10 cellular contexts compared by ENCODE assay signal in genomic region chr4:123478859-123479345, GRCh38.
A peak's percentile ranks its signal among the peaks of the same experiment; 100 is the strongest.
DNase-seq lines count a peak whose midpoint lies in the region; ATAC-seq and TF ChIP-seq lines count a peak whose summit lies in the region.
"Had no signal": no experiment of that assay in that cellular context is flagged by ENCODE, and none has a peak within 500 bp of the region (broad histone marks: within the 10 kb centered on the region; RNA-seq: fewer than 3 reads in every experiment).

No MANE protein-coding gene starts in this region.

- POLR2A ChIA-PET in activated CD4-positive, alpha-beta T cell treated with anti-CD3 and anti-CD28 coated beads, Interleukin-2, amount 10 ng/mL, durations not matched to agents 7 days and 5 days (lab: Charles Lee), result no interaction called here

- H3K4ac ChIP-seq in H9 (ENCODE audit: low read depth, low read length), result no peak overlapping the region

- H4K91ac ChIP-seq in H9 (ENCODE audit: insufficient read length, low read depth, low read length), result no peak overlapping the region

- H3T11ph ChIP-seq in H9 (ENCODE audit: low read length), result no peak overlapping the region

- H3K27me3 ChIP-seq in transverse colon, result no peaks in the 10 kb centered on the region
- H3K27me3 ChIP-seq in H9 (ENCODE audit: insufficient read depth, low read length), result no peaks in the 10 kb centered on the region
- H3K27me3 ChIP-seq in ascending aorta, result no peaks in the 10 kb centered on the region
- H3K27me3 ChIP-seq: spleen had no signal

- in situ Hi-C loops in transverse colon (cut with MboI; ENCODE audit: low pct_ligation_motif_present in 1 of 4, low pct_unique_long_range_greater_than_20kb in 1 of 4, low sequenced_read_pairs in 3 of 4), result no loop called here

- no peaks in the 10 kb centered on the region for H3K79me2 ChIP-seq in H9 (ENCODE audit: insufficient read depth, low read length)

- H3K4me3 ChIP-seq in transverse colon, result no peak overlapping the region
- H3K4me3 ChIP-seq in ascending aorta, result no peak overlapping the region
- H3K4me3 ChIP-seq: spleen had no signal

- TF ChIP-seq EP300 in transverse colon (IDR thresholded peaks at IDR 0.05; ENCODE audit: low read depth), result no peak

- H3K36me3 Mint-ChIP-seq in activated CD4-positive, alpha-beta T cell treated with anti-CD3 and anti-CD28 coated beads, Interleukin-2, amount 10 ng/mL, durations not matched to agents 7 days and 5 days (ENCODE audit: low read depth), result no peaks in the 10 kb centered on the region
- H3K36me3 Mint-ChIP-seq in activated naive CD8-positive, alpha-beta T cell treated with anti-CD3 and anti-CD28 coated beads, Interleukin-2, amount 50 U/mL, for 24 hours (ENCODE audit: low read depth), result no peaks in the 10 kb centered on the region
- H3K36me3 Mint-ChIP-seq in H9 (ENCODE audit: insufficient read depth in 1 of 3, low read depth in 3 of 3), result no peaks in the 10 kb centered on the region
- H3K36me3 Mint-ChIP-seq: CD4-positive, alpha-beta memory T cell had no signal

- H2AK5ac ChIP-seq in H9 (ENCODE audit: insufficient read length, low read length), result no peak overlapping the region

- intact Hi-C loops in transverse colon (cut with DNase I; ENCODE audit: low total_unique reads), result no loop called here
- intact Hi-C loops in ascending aorta (cut with DNase I), result no loop called here

- TF ChIP-seq POLR2A in transverse colon (IDR thresholded peaks at IDR 0.05), result no peak

- no peaks in the 10 kb centered on the region for H3K9me3 Mint-ChIP-seq in activated CD4-positive, alpha-beta T cell treated with anti-CD3 and anti-CD28 coated beads, Interleukin-2, amount 10 ng/mL, durations not matched to agents 7 days and 5 days
- peaks cover 10% of the 10 kb centered on the region for H3K9me3 Mint-ChIP-seq in activated naive CD8-positive, alpha-beta T cell treated with anti-CD3 and anti-CD28 coated beads, Interleukin-2, amount 50 U/mL, for 24 hours
- H3K9me3 Mint-ChIP-seq in H9, result no peaks in the 10 kb centered on the region

- H4K5ac ChIP-seq in H9 (ENCODE audit: insufficient read length, low read depth, low read length), result no peak overlapping the region

- no peaks in the 10 kb centered on the region for H3K79me1 ChIP-seq in H9 (ENCODE audit: insufficient read depth, low read depth, low read length, poor library complexity, severe bottlenecking)

- no peaks in the 10 kb centered on the region for H3K36me3 ChIP-seq in transverse colon
- no peaks in the 10 kb centered on the region for H3K36me3 ChIP-seq in ascending aorta
- H3K36me3 ChIP-seq: spleen had no signal

- TF ChIP-seq CTCF in transverse colon (IDR thresholded peaks at IDR 0.05), result no peak
- TF ChIP-seq CTCF in H9 (conservative IDR thresholded peaks at IDR 0.05), result no peak
- no peak for TF ChIP-seq CTCF in ascending aorta (IDR thresholded peaks at IDR 0.05)

- no peak for ATAC-seq in activated naive CD8-positive, alpha-beta T cell treated with anti-CD3 and anti-CD28 coated beads, Interleukin-2, amount 50 U/mL, for 24 hours
- no peak for ATAC-seq in GM18520 (IDR thresholded peaks at IDR 0.05; ENCODE audit: unreplicated experiment)

- H3K4me1 Mint-ChIP-seq in activated CD4-positive, alpha-beta T cell treated with anti-CD3 and anti-CD28 coated beads, Interleukin-2, amount 10 ng/mL, durations not matched to agents 7 days and 5 days, result peaks cover 32% of the 10 kb centered on the region
- H3K4me1 Mint-ChIP-seq in activated naive CD8-positive, alpha-beta T cell treated with anti-CD3 and anti-CD28 coated beads, Interleukin-2, amount 50 U/mL, for 24 hours, result peaks cover 67% of the 10 kb centered on the region
- H3K4me1 Mint-ChIP-seq in H9, result peaks cover 13 to 17% of the 10 kb centered on the region in 2 experiments

- H3K14ac ChIP-seq in H9 (ENCODE audit: insufficient read depth, low read length), result no peak overlapping the region

- H3K9me3 ChIP-seq in transverse colon (no peaks in the 10 kb centered on the region), H9 (ENCODE audit: control insufficient read depth, low read depth, low read length) (no peaks in the 10 kb centered on the region), ascending aorta (no peaks in the 10 kb centered on the region)
- H3K9me3 ChIP-seq: spleen had no signal

- no peak overlapping the region for H3K56ac ChIP-seq in H9 (ENCODE audit: insufficient read length, low read depth, low read length)

- no peak overlapping the region for H3K9ac ChIP-seq in H9 (ENCODE audit: extremely low read depth, insufficient read length, low read length)

- H3K23me2 ChIP-seq in H9 (ENCODE audit: insufficient read length, low read depth, low read length, poor library complexity, severe bottlenecking), result no peaks in the 10 kb centered on the region

- H3K4me1 ChIP-seq in transverse colon (peaks cover 0 to 8% (median 4%) of the 10 kb centered on the region in 4 donors), H9 (ENCODE audit: insufficient read depth, low read length) (peaks cover 3% of the 10 kb centered on the region; the same call in 1 of the 2 replicates), ascending aorta (no peaks in the 10 kb centered on the region)

- H2BK20ac ChIP-seq in H9 (ENCODE audit: low read depth, low read length, poor library complexity, severe bottlenecking), result no peak overlapping the region

- CTCF ChIA-PET in activated CD4-positive, alpha-beta T cell treated with anti-CD3 and anti-CD28 coated beads, Interleukin-2, amount 10 ng/mL, durations not matched to agents 7 days and 5 days (lab: Charles Lee), result interaction anchor here (0.6 to 1.0 kb wide), 3 partner anchors 9 to 351 kb away, joined by 3 read pairs; no protein-coding TSS in a partner anchor

- no peak for DNase-seq in activated CD4-positive, alpha-beta T cell treated with anti-CD3 and anti-CD28 coated beads, Interleukin-2, amount 10 ng/mL, durations not matched to agents 7 days and 5 days
- no peak for DNase-seq in activated CD4-positive, alpha-beta T cell treated with anti-CD3 and anti-CD28 coated beads for 48 hours
- DNase-seq in activated naive CD8-positive, alpha-beta T cell treated with anti-CD3 and anti-CD28 coated beads, Interleukin-2, amount 50 U/mL, for 24 hours, result peak; percentile 34
- DNase-seq in left kidney (ENCODE audit: low read depth, low spot score) (peak; percentile 86), transverse colon (peak; percentile 19), H9 (no peak), ascending aorta (ENCODE audit: low spot score in 2 of 2) (no peak)
- DNase-seq: CD4-positive, alpha-beta memory T cell; spleen had no signal

- no peak overlapping the region for H3K18ac ChIP-seq in H9 (ENCODE audit: insufficient read length, low read depth, low read length)

- H3K27ac Mint-ChIP-seq in activated CD4-positive, alpha-beta T cell treated with anti-CD3 and anti-CD28 coated beads, Interleukin-2, amount 10 ng/mL, durations not matched to agents 7 days and 5 days, result peak overlapping the region; percentile 7
- H3K27ac Mint-ChIP-seq in activated naive CD8-positive, alpha-beta T cell treated with anti-CD3 and anti-CD28 coated beads, Interleukin-2, amount 50 U/mL, for 24 hours, result peak overlapping the region; percentile 92
- no peak overlapping the region; a peak in 2 of 7 replicates for H3K27ac Mint-ChIP-seq in H9

- H3K27ac ChIP-seq in transverse colon (no peak overlapping the region), H9 (ENCODE audit: insufficient read length, low read depth, low read length) (no peak overlapping the region), ascending aorta (no peak overlapping the region)
- H3K27ac ChIP-seq: spleen had no signal

- no peak overlapping the region for H3K23ac ChIP-seq in H9 (ENCODE audit: insufficient read length, low read depth, low read length)

- H2BK120ac ChIP-seq in H9 (ENCODE audit: low read depth, low read length, poor library complexity, severe bottlenecking), result no peak overlapping the region

- no peaks in the 10 kb centered on the region for H3K27me3 Mint-ChIP-seq in activated CD4-positive, alpha-beta T cell treated with anti-CD3 and anti-CD28 coated beads, Interleukin-2, amount 10 ng/mL, durations not matched to agents 7 days and 5 days
- no peaks in the 10 kb centered on the region for H3K27me3 Mint-ChIP-seq in activated naive CD8-positive, alpha-beta T cell treated with anti-CD3 and anti-CD28 coated beads, Interleukin-2, amount 50 U/mL, for 24 hours
- H3K27me3 Mint-ChIP-seq in H9 (ENCODE audit: low read depth), result no peaks in the 10 kb centered on the region

- no peak overlapping the region for H3K4me3 Mint-ChIP-seq in activated CD4-positive, alpha-beta T cell treated with anti-CD3 and anti-CD28 coated beads, Interleukin-2, amount 10 ng/mL, durations not matched to agents 7 days and 5 days
- H3K4me3 Mint-ChIP-seq in activated naive CD8-positive, alpha-beta T cell treated with anti-CD3 and anti-CD28 coated beads, Interleukin-2, amount 50 U/mL, for 24 hours, result peak overlapping the region; percentile 65
- H3K4me3 Mint-ChIP-seq in H9, result no peak overlapping the region
- H3K4me3 Mint-ChIP-seq: CD4-positive, alpha-beta memory T cell had no signal

- no peak overlapping the region for H2BK15ac ChIP-seq in H9 (ENCODE audit: low read depth, low read length)

- no peak overlapping the region for H2BK5ac ChIP-seq in H9 (ENCODE audit: insufficient read length, low read length)

- H2AFZ ChIP-seq in H9 (ENCODE audit: low read length), result no peak overlapping the region

- no peak overlapping the region for H3K4me2 ChIP-seq in H9 (ENCODE audit: insufficient read depth, insufficient read length, low read length)

- H4K8ac ChIP-seq in H9 (replicated peaks; ENCODE audit: insufficient read length, low read depth, low read length), result no peak overlapping the region

- 33 to 55% methylated on average over 2 to 6 of the region's 6 CpGs for WGBS in transverse colon (ENCODE audit: low coverage in 1 of 2), 2 donors
- no CpG with 5 or more reads among the region's 6 CpGs for WGBS in H9 (ENCODE audit: extremely low coverage, insufficient read length, low lambda C conversion rate)

- H4K20me1 ChIP-seq in H9 (ENCODE audit: control insufficient read depth, insufficient read depth, insufficient read length), result no peaks in the 10 kb centered on the region

- H2BK12ac ChIP-seq in H9 (ENCODE audit: insufficient read length, low read depth, low read length), result no peak overlapping the region

Comparison
In these comparisons a context has a peak if more than half of its experiments do, and no peak if none do; other contexts are left out.
1. DNase-seq: peak in activated naive CD8-positive, alpha-beta T cell treated with anti-CD3 and anti-CD28 coated beads, Interleukin-2, amount 50 U/mL, for 24 hours (single experiment), left kidney (single experiment) and transverse colon (single experiment); none in activated CD4-positive, alpha-beta T cell treated with anti-CD3 and anti-CD28 coated beads, Interleukin-2, amount 10 ng/mL, durations not matched to agents 7 days and 5 days (single experiment), activated CD4-positive, alpha-beta T cell treated with anti-CD3 and anti-CD28 coated beads for 48 hours (single experiment), H9 (single experiment) and ascending aorta (0 of 2).
2. H3K27ac Mint-ChIP-seq: peak in activated CD4-positive, alpha-beta T cell treated with anti-CD3 and anti-CD28 coated beads, Interleukin-2, amount 10 ng/mL, durations not matched to agents 7 days and 5 days (single experiment) and activated naive CD8-positive, alpha-beta T cell treated with anti-CD3 and anti-CD28 coated beads, Interleukin-2, amount 50 U/mL, for 24 hours (single experiment); none in H9 (0 of 3).